Comparison of ENCODE assay signal across 21 cellular contexts in the genomic region with DNA sequence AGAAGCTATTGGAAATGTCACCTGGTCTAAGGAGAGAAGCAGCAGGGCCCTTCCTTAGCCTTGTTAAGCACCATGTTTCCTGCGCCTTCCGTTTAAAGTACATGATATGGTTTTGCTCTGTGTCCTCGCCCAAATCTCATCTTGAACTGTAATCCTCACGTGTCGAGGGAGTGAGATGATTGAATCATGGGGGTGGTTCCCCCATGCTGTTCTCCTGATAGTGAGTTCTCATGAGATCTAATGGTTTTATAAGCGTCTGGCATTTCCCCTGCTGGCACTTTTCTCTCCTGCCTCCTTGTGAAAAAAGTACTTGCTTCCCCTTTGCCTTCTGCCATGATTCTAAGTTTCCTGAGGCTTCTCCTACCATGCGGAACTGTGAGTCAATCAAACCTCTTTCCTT. TPM values are rescaled to one million over a fixed set of nuclear protein-coding genes. Genes with fewer than 3 reads are reported as not detected.
"Had no signal": no experiment of that assay in that cellular context is flagged by ENCODE, and none has a peak within 500 bp of the region (broad histone marks: within the 10 kb centered on the region; RNA-seq: fewer than 3 reads in every experiment).

No MANE protein-coding gene starts in this region.

- DNase-seq: activated B cell treated with CpG ODN at 0.5 μM for 24 hours; activated CD4-positive, alpha-beta T cell treated with anti-CD3 and anti-CD28 coated beads for 1 hour; activated CD4-positive, alpha-beta T cell treated with anti-CD3 and anti-CD28 coated beads, Interleukin-2, amount 10 ng/mL, durations not matched to agents 24 days and 14 days; activated CD4-positive, alpha-beta T cell treated with anti-CD3 and anti-CD28 coated beads, Interleukin-2, amount 50 U/mL, for 48 hours; activated CD8-positive, alpha-beta memory T cell treated with anti-CD3 and anti-CD28 coated beads, Interleukin-2, amount 10 ng/mL, durations not matched to agents 7 days and 5 days; activated effector memory CD4-positive, alpha-beta T cell treated with Interleukin-2 at 50 U/mL for 16 hours; activated naive CD4-positive, alpha-beta T cell; activated T-cell treated with anti-CD3 and anti-CD28 coated beads, Interleukin-2, amount 50 U/mL, for 24 hours; Karpas-422; MM.1S; NCI-H1105; NCI-H1436; NCI-H1694 treated with DMSO at 0.1 percent for 48 hours; NCI-H2029 treated with DMSO at 0.1 percent for 48 hours; NCI-H446; NCI-H524 treated with DMSO at 0.1 percent for 48 hours; NCI-H748 treated with DMSO at 0.1 percent for 48 hours; RPMI8226; T-helper 17 cell; T-helper 9 cell had no signal

RNA-seq across cellular contexts. Expression of a gene that starts 49.7 kb away (rescaled TPM):
- total RNA-seq: activated B cell treated with CpG ODN at 0.5 μM for 24 hours; activated CD4-positive, alpha-beta T cell treated with anti-CD3 and anti-CD28 coated beads, Interleukin-2, amount 10 ng/mL, durations not matched to agents 24 days and 14 days; activated CD8-positive, alpha-beta memory T cell treated with anti-CD3 and anti-CD28 coated beads, Interleukin-2, amount 10 ng/mL, durations not matched to agents 7 days and 5 days; activated T-helper 1 cell treated with anti-CD3 and anti-CD28 coated beads, Interleukin-12 subunit alpha, Interleukin-12 subunit beta, Interleukin-2, Interleukin-4 antibody, amounts not matched to agents 30 ng/mL and 10 ng/mL and 1 ng/mL, durations not matched to agents 14 hours and 24 hours and 36 hours; T-helper 17 cell had no signal
